Comparison of ENCODE assay signal across 11 cellular contexts in genomic region chr2:211417544-211417943, GRCh38.
"Had no signal": no experiment of that assay in that cellular context is flagged by ENCODE, and none has a peak within 500 bp of the region (broad histone marks: within the 10 kb centered on the region; RNA-seq: fewer than 3 reads in every experiment).

No MANE protein-coding gene starts in this region.

- H3K4me2 ChIP-seq: GM23338 had no signal

- H3K9ac ChIP-seq: GM23248 had no signal

- H3K27ac Mint-ChIP-seq: GM23338, H9, HFFc6 had no signal

- H3K4me3 ChIP-seq: GM23248, GM23338, HAP-1 had no signal

- H3K4me3 Mint-ChIP-seq: GM23338, H9, HFFc6 had no signal

- DNase-seq: GM23248, GOT3, H7, H9, HCEC 1CT, HFFc6 had no signal

- H3K4me1 Mint-ChIP-seq: GM23338 had no signal

- H2AFZ ChIP-seq: GM23248, GM23338 had no signal

- H3K36me3 ChIP-seq: HAP-1 had no signal

- H3K9me3 ChIP-seq: HAP-1 had no signal

- H3K27ac ChIP-seq: GM23248 had no signal

- H3K4me1 ChIP-seq: HAP-1 had no signal

- FAIRE-seq: H1, H54 had no signal

- ATAC-seq: GM23338, HCT116 had no signal
